ENCODE assay signal across 1 cellular context in genomic region chr21:41901099-41901498, GRCh38.
TF ChIP-seq lines count a peak whose summit lies in the region.

No MANE protein-coding gene starts in this region.

TF ChIP-seq in GM12878, 131 proteins besides CTCF, POLR2A, EP300 and RAD21:
- peak; percentile 71; the same call in 1 of the 2 replicates for TF ChIP-seq CREB1 (IDR thresholded peaks at IDR 0.05; ENCODE audit: low read depth)
- TF ChIP-seq LARP7 (IDR thresholded peaks at IDR 0.05): no peak
- TF ChIP-seq JUNB (IDR thresholded peaks at IDR 0.05): peak; percentile 76
- TF ChIP-seq PAX8 (IDR thresholded peaks at IDR 0.05): no peak
- TF ChIP-seq CREM (IDR thresholded peaks at IDR 0.05; ENCODE audit: low read depth): peak; percentile 51
- TF ChIP-seq STAT1 (conservative IDR thresholded peaks at IDR 0.05): no peak
- TF ChIP-seq SMAD1 (IDR thresholded peaks at IDR 0.05; ENCODE audit: low read depth, partially characterized antibody): no peak
